ENCODE assay signal across 9 cellular contexts in the genomic region with DNA sequence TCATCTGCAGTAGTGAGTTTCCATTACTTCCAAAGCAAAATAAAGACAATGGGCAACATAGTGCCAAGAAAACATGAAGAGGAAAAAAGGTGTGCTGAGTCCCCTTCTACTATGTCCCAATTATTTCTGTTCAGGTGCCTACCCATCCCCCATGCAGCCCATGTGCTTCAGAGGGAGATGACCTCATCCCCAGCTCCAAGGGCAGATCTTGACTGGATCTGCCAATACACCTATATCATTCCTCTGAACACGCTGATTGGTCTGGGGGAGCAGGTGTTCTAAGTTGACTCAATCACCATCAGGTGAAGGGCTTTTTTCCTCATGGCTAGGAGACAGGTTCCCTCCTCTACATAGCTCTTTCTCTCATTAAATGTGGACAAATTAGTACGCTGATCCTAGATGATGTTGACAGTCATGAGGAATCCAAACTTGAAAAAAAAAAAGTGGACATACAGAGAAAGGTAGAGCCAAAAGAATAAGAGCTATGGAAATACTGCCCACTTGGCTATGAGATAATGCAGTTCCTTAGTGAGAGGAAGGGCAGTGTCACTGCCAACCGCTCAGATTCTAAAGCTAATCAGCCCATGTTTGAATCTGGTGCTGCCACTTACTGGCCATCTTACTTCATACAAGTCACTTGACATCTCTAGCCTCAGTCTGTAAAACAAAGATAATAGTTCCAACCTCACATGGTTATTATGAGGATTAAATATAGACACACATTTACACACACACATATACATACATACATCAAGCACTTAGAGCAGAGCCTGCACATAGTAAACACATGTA. TPM values are rescaled to one million over a fixed set of nuclear protein-coding genes. Genes with fewer than 3 reads are reported as not detected.
A peak's percentile ranks its signal among the peaks of the same experiment; 100 is the strongest.
DNase-seq lines count a peak whose midpoint lies in the region; ATAC-seq and TF ChIP-seq lines count a peak whose summit lies in the region.
"Had no signal": no experiment of that assay in that cellular context is flagged by ENCODE, and none has a peak within 500 bp of the region (broad histone marks: within the 10 kb centered on the region; RNA-seq: fewer than 3 reads in every experiment).

No MANE protein-coding gene starts in this region.

- H2BK15ac ChIP-seq in IMR-90 (ENCODE audit: low read depth, low read length): no peak overlapping the region

- H3K9ac ChIP-seq in IMR-90 (ENCODE audit: low read depth, low read length): no peak overlapping the region

- H3K9me3 ChIP-seq in A673 (ENCODE audit: low read depth, low read length, poor library complexity, severe bottlenecking): no peaks in the 10 kb centered on the region
- H3K9me3 ChIP-seq in IMR-90 (ENCODE audit: control insufficient read depth, insufficient read depth, low read length): no peaks in the 10 kb centered on the region

- H3K9me1 ChIP-seq in IMR-90 (ENCODE audit: insufficient read depth, low read length): no peaks in the 10 kb centered on the region

- H3K79me1 ChIP-seq in IMR-90 (ENCODE audit: low read depth in 1 of 2, low read length in 2 of 2): no peaks in the 10 kb centered on the region

- dilution Hi-C loops in IMR-90 (cut with HindIII; ENCODE audit: low sequenced_read_pairs, unreplicated experiment): no loop called here

- no peak overlapping the region for H3K23ac ChIP-seq in IMR-90 (ENCODE audit: low read depth, low read length)

- H3K4me3 ChIP-seq in A673 (ENCODE audit: low read depth, low read length, poor library complexity, severe bottlenecking): no peak overlapping the region
- H3K4me3 ChIP-seq in IMR-90 (ENCODE audit: insufficient read depth, low read depth, low read length): no peak overlapping the region

- H4K5ac ChIP-seq in IMR-90 (ENCODE audit: low read depth, low read length): no peak overlapping the region

- no peak overlapping the region for H3K18ac ChIP-seq in IMR-90 (ENCODE audit: low read depth, low read length)

- H2AK9ac ChIP-seq in IMR-90 (replicated peaks; ENCODE audit: low read depth, low read length, poor library complexity): no peak overlapping the region

- H2AK5ac ChIP-seq in IMR-90 (ENCODE audit: low read depth, low read length): no peak overlapping the region

- DNase-seq in A673 (ENCODE audit: low spot score) (peak; percentile 65), IMR-90 (peak; percentile 48), hepatic stellate cell (ENCODE audit: low spot score) (peak; percentile 9), NCI-H1930 (lab: John Stamatoyannopoulos, UW) (no peak)
- DNase-seq in stimulated activated naive CD4-positive, alpha-beta T cell (lab: John Stamatoyannopoulos, UW): no peak
- no peak for DNase-seq in activated CD4-positive, alpha-beta T cell treated with anti-CD3 and anti-CD28 coated beads for 4 hours

- in situ Hi-C loops in IMR-90 (cut with MboI; ENCODE audit: low sequenced_read_pairs): no loop called here

- H3K4ac ChIP-seq in IMR-90 (ENCODE audit: low read depth, low read length): no peak overlapping the region

- H3K36me3 ChIP-seq in A673 (ENCODE audit: insufficient read depth, low read length, poor library complexity, severe bottlenecking) (peaks cover 23% of the 10 kb centered on the region), IMR-90 (ENCODE audit: control insufficient read depth, insufficient read depth, low read length) (peaks cover 2% of the 10 kb centered on the region; the same call in 1 of the 2 replicates)

- H3K4me2 ChIP-seq in IMR-90 (ENCODE audit: low read depth, low read length): no peak overlapping the region

- H3K4me1 ChIP-seq in A673 (ENCODE audit: insufficient read depth, low read length, poor library complexity, severe bottlenecking): peaks cover 11% of the 10 kb centered on the region
- no peaks in the 10 kb centered on the region for H3K4me1 ChIP-seq in IMR-90 (ENCODE audit: control insufficient read depth, insufficient read depth, low read length)

- no peak overlapping the region for H3K27ac ChIP-seq in A673 (ENCODE audit: low read depth, low read length, poor library complexity, severe bottlenecking)
- H3K27ac ChIP-seq in IMR-90 (ENCODE audit: insufficient read depth, low read length): no peak overlapping the region
- no peak overlapping the region for H3K27ac ChIP-seq in VCaP
- H3K27ac ChIP-seq: epithelial cell of prostate had no signal

- H2AFZ ChIP-seq in IMR-90 (replicated peaks; ENCODE audit: low read length, poor library complexity): no peak overlapping the region

- no peak overlapping the region for H3K14ac ChIP-seq in IMR-90 (replicated peaks; ENCODE audit: low read depth, low read length)

- TF ChIP-seq CTCF in A673 (conservative IDR thresholded peaks at IDR 0.05; ENCODE audit: low read depth, low read length) (peak; percentile 63), IMR-90 (conservative IDR thresholded peaks at IDR 0.05; ENCODE audit: low read depth, low read length) (peak; percentile 40), VCaP (conservative IDR thresholded peaks at IDR 0.05) (peak; percentile 64)

- no peak overlapping the region for H2BK5ac ChIP-seq in IMR-90 (ENCODE audit: low read depth, low read length, poor library complexity, severe bottlenecking)

- no peak overlapping the region for H2BK120ac ChIP-seq in IMR-90 (ENCODE audit: low read depth, low read length)

- no TSS peak for BruUV-seq in A673 (replicated peaks; lab: Mats Ljungman, UMichigan)
- no TSS peak for BruUV-seq in IMR-90 (replicated peaks; lab: Mats Ljungman, UMichigan)

- CTCF ChIA-PET in A673 (lab: Charles Lee): interaction anchor here (0.7 to 2.1 kb wide), 7 partner anchors 12 to 1608 kb away, joined by 3 to 7 read pairs (median 3); no protein-coding TSS in a partner anchor
- CTCF ChIA-PET in IMR-90 (lab: Yijun Ruan, JAX): interaction anchor here (0.6 to 1.2 kb wide), 6 partner anchors 131 to 1608 kb away, joined by 4 to 7 read pairs (median 6); no protein-coding TSS in a partner anchor

- intact Hi-C loops in A673 (cut with micrococcal nuclease; ENCODE audit: unreplicated experiment): loop anchor here (5.0 kb wide), 2 partner anchors 115 to 130 kb away; no protein-coding TSS in a partner anchor
- intact Hi-C loops in IMR-90 (cut with micrococcal nuclease): loop anchor here (5.0 kb wide), 1 partner anchor 465 kb away; no protein-coding TSS in a partner anchor

- H2BK20ac ChIP-seq in IMR-90 (ENCODE audit: low read depth, low read length): 0 out of 2 replicates have a peak overlapping the region, but pooled peaks have one; percentile 6

- POLR2A ChIA-PET in A673 (lab: Charles Lee; ENCODE audit: low non-redundant PET): interaction anchor here (0.5 to 0.6 kb wide), 2 partner anchors 32 to 465 kb away, joined by 3 read pairs; no protein-coding TSS in a partner anchor
- POLR2A ChIA-PET in IMR-90 (lab: Charles Lee; ENCODE audit: unreplicated experiment): no interaction called here

- no peak overlapping the region for H4K91ac ChIP-seq in IMR-90 (ENCODE audit: insufficient read depth, low read depth, low read length)

- H3K27me3 ChIP-seq in A673 (replicated peaks; ENCODE audit: insufficient read depth, low read depth, low read length, poor library complexity): no peaks in the 10 kb centered on the region
- no peaks in the 10 kb centered on the region for H3K27me3 ChIP-seq in IMR-90 (ENCODE audit: control insufficient read depth, insufficient read depth, low read length)

- peak; percentile 52 for TF ChIP-seq RAD21 in IMR-90 (IDR thresholded peaks at IDR 0.05; ENCODE audit: low read length)

- WGBS in IMR-90 (ENCODE audit: extremely low coverage in 2 of 2, insufficient read length in 1 of 2), 2 experiments: no CpG with 5 or more reads among the region's 3 CpGs

- H4K20me1 ChIP-seq in IMR-90 (ENCODE audit: insufficient read depth, low read length): no peaks in the 10 kb centered on the region

- no peak overlapping the region for H4K8ac ChIP-seq in IMR-90 (ENCODE audit: low read depth in 2 of 2, low read length in 2 of 2)

- no peak for TF ChIP-seq POLR2A in IMR-90 (IDR thresholded peaks at IDR 0.05; ENCODE audit: low read depth, low read length)

- H3K56ac ChIP-seq in IMR-90 (ENCODE audit: extremely low read depth, insufficient read depth, low read length): no peak overlapping the region

- ATAC-seq in IMR-90 (ENCODE audit: low read depth): peak; percentile 82
- ATAC-seq in activated CD4-positive, CD25-positive, alpha-beta regulatory T cell treated with anti-CD3 and anti-CD28 coated beads, Interleukin-2, amount 50 U/mL, for 24 hours: no peak

TF ChIP-seq in IMR-90, 13 proteins besides CTCF, POLR2A, EP300 and RAD21:
- TF ChIP-seq, protein P1, sequence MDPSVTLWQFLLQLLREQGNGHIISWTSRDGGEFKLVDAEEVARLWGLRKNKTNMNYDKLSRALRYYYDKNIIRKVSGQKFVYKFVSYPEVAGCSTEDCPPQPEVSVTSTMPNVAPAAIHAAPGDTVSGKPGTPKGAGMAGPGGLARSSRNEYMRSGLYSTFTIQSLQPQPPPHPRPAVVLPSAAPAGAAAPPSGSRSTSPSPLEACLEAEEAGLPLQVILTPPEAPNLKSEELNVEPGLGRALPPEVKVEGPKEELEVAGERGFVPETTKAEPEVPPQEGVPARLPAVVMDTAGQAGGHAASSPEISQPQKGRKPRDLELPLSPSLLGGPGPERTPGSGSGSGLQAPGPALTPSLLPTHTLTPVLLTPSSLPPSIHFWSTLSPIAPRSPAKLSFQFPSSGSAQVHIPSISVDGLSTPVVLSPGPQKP (IDR thresholded peaks at IDR 0.05; ENCODE audit: borderline replicate concordance, low read depth, low read length): no peak
- TF ChIP-seq BHLHE40 (IDR thresholded peaks at IDR 0.05; ENCODE audit: low read depth, low read length) (no peak), CHD1 (IDR thresholded peaks at IDR 0.05; ENCODE audit: low read depth, low read length) (no peak), NFE2L2 (IDR thresholded peaks at IDR 0.05; ENCODE audit: low read depth, low read length) (no peak), MAFK (IDR thresholded peaks at IDR 0.05; ENCODE audit: low read depth, low read length) (no peak), MAZ (IDR thresholded peaks at IDR 0.05; ENCODE audit: borderline replicate concordance, low read depth, low read length) (no peak), RFX5 (IDR thresholded peaks at IDR 0.05; ENCODE audit: low read depth, low read length) (no peak), MXI1 (IDR thresholded peaks at IDR 0.05; ENCODE audit: borderline replicate concordance, low read depth, low read length) (no peak), SMC3 (IDR thresholded peaks at IDR 0.05; ENCODE audit: low read depth, low read length) (no peak), CEBPB (IDR thresholded peaks at IDR 0.05; ENCODE audit: low read depth, low read length) (no peak), RCOR1 (IDR thresholded peaks at IDR 0.05; ENCODE audit: insufficient replicate concordance, low read length) (no peak), FOS (IDR thresholded peaks at IDR 0.05; ENCODE audit: low read depth, low read length) (no peak)

RNA-seq across cellular contexts. Expression of a gene that starts 23.1 kb away (rescaled TPM):
- 50.2 and 55.8 TPM in 2 replicates for total RNA-seq in A673 (2021)
- 8.6 and 13.9 TPM in 2 replicates for total RNA-seq in IMR-90 (2012; rRNA removed)
- polyA plus RNA-seq in IMR-90 (2012; rRNA removed): 4.5 and 4.9 TPM in 2 replicates
- polyA plus RNA-seq in IMR-90 (2012; cell fraction: cytosol; rRNA removed): 0.87 and 1.1 TPM in 2 replicates
- polyA plus RNA-seq in IMR-90 (2012; cell fraction: nucleus; rRNA removed; ENCODE audit: low replicate concordance): 0.63 and 2.5 TPM in 2 replicates

Comparison
In these comparisons a context has a peak if more than half of its experiments do, and no peak if none do; other contexts are left out.
1. DNase-seq: peak in A673 (single experiment), IMR-90 (single experiment) and hepatic stellate cell (single experiment); none in NCI-H1930 (0 of 2), stimulated activated naive CD4-positive, alpha-beta T cell (0 of 6) and activated CD4-positive, alpha-beta T cell treated with anti-CD3 and anti-CD28 coated beads for 4 hours (0 of 2).
2. Peak in every context shown above with its lines, with median percentiles within 50 percentile points of each other: CTCF ChIP-seq.